ENCODE assay signal across 1 cellular context in genomic region chr2:120743657-120744056, GRCh38.
TF ChIP-seq lines count a peak whose summit lies in the region.

No MANE protein-coding gene starts in this region.

TF ChIP-seq in IMR-90, 13 proteins besides CTCF, POLR2A, EP300 and RAD21 (continued from another document):
- TF ChIP-seq ELK1 (IDR thresholded peaks at IDR 0.05; ENCODE audit: borderline replicate concordance, low read depth, low read length): no peak
TF ChIP-seq in IMR-90: peak in this region for 0.
